In genomic region chr11:111944651-111945051, GRCh38 we compare ENCODE assay signal across 10 cellular contexts. TPM values are rescaled to one million over a fixed set of nuclear protein-coding genes. Genes with fewer than 3 reads are reported as not detected.
DNase-seq lines count a peak whose midpoint lies in the region; ATAC-seq and TF ChIP-seq lines count a peak whose summit lies in the region.
"Had no signal": no experiment of that assay in that cellular context is flagged by ENCODE, and none has a peak within 500 bp of the region (broad histone marks: within the 10 kb centered on the region; RNA-seq: fewer than 3 reads in every experiment).

No MANE protein-coding gene starts in this region.

- no peak for ATAC-seq in HG03354 (IDR thresholded peaks at IDR 0.05; ENCODE audit: poor library complexity, severe bottlenecking, unreplicated experiment)

- no peaks in the 10 kb centered on the region for H3K27me3 Mint-ChIP-seq in activated naive CD4-positive, alpha-beta T cell treated with anti-CD3 and anti-CD28 coated beads for 36 hours (ENCODE audit: low read depth)

- intact Hi-C loops in activated naive CD4-positive, alpha-beta T cell treated with anti-CD3 and anti-CD28 coated beads for 36 hours (cut with micrococcal nuclease): loop anchor here (1.0 to 2.0 kb wide), 2 partner anchors 12 to 18 kb away; no protein-coding TSS in a partner anchor
- intact Hi-C loops in tibial artery (cut with DNase I; ENCODE audit: low total_unique reads): no loop called here

- peaks cover 1% of the 10 kb centered on the region for H3K36me3 Mint-ChIP-seq in activated naive CD4-positive, alpha-beta T cell treated with anti-CD3 and anti-CD28 coated beads for 36 hours (ENCODE audit: low read depth)
- H3K36me3 Mint-ChIP-seq: CD4-positive, alpha-beta memory T cell had no signal

- peak overlapping the region; percentile 56 for H3K4me3 ChIP-seq in adipocyte (ENCODE audit: low read length)
- H3K4me3 ChIP-seq in tibial artery: peak overlapping the region; percentile 1 to 6
- H3K4me3 ChIP-seq: heart right ventricle had no signal

- peak overlapping the region; percentile 82 for H3K27ac Mint-ChIP-seq in activated naive CD4-positive, alpha-beta T cell treated with anti-CD3 and anti-CD28 coated beads for 36 hours

- H3K27ac ChIP-seq in tibial artery: peak overlapping the region; percentile 69 to 72

- peaks cover 22% of the 10 kb centered on the region for H3K4me1 Mint-ChIP-seq in activated naive CD4-positive, alpha-beta T cell treated with anti-CD3 and anti-CD28 coated beads for 36 hours (ENCODE audit: low read depth)

- H3K27me3 ChIP-seq in adipocyte (replicated peaks; ENCODE audit: control insufficient read depth, insufficient read depth, low read length): no peaks in the 10 kb centered on the region
- no peaks in the 10 kb centered on the region for H3K27me3 ChIP-seq in tibial artery
- H3K27me3 ChIP-seq: heart right ventricle had no signal

- peak overlapping the region; percentile 59 for H3K9ac ChIP-seq in adipocyte (ENCODE audit: low read length)

- H3K4me1 ChIP-seq in adipocyte (ENCODE audit: control insufficient read depth, insufficient read depth, low read length) (peaks cover 42% of the 10 kb centered on the region), tibial artery (peaks cover 0 to 35% (median 20%) of the 10 kb centered on the region in 4 donors)

- H3K36me3 ChIP-seq in adipocyte (ENCODE audit: control insufficient read depth, insufficient read depth, low read length, severe bottlenecking) (no peaks in the 10 kb centered on the region), tibial artery (no peaks in the 10 kb centered on the region)
- H3K36me3 ChIP-seq: heart right ventricle had no signal

- no peak for TF ChIP-seq CTCF in tibial artery (IDR thresholded peaks at IDR 0.05)

- H3K4me3 Mint-ChIP-seq in activated naive CD4-positive, alpha-beta T cell treated with anti-CD3 and anti-CD28 coated beads for 36 hours: no peak overlapping the region
- H3K4me3 Mint-ChIP-seq: CD4-positive, alpha-beta memory T cell had no signal

- DNase-seq in activated naive CD4-positive, alpha-beta T cell treated with anti-CD3 and anti-CD28 coated beads for 36 hours: no peak
- no peak for DNase-seq in activated naive CD4-positive, alpha-beta T cell (lab: John Stamatoyannopoulos, UW)
- DNase-seq in adipocyte (ENCODE audit: low read depth): peak; percentile 79
- peak; percentile 97 for DNase-seq in iris pigment epithelial cell (ENCODE audit: low read depth)
- no peak for DNase-seq in tibial artery
- no peak for DNase-seq in SIG-M5 (lab: John Stamatoyannopoulos, UW)
- DNase-seq in NCI-H146 treated with DMSO at 0.1 percent for 48 hours (lab: John Stamatoyannopoulos, UW; ENCODE audit: unreplicated experiment): no peak
- DNase-seq: CD4-positive, alpha-beta memory T cell; heart right ventricle had no signal

- CTCF ChIA-PET in activated naive CD4-positive, alpha-beta T cell treated with anti-CD3 and anti-CD28 coated beads for 36 hours (lab: Charles Lee): interaction anchor here (1.5 to 9.2 kb wide), 3 partner anchors 9 to 37 kb away, joined by 5 to 53 read pairs (median 8); no protein-coding TSS in a partner anchor

- no peaks in the 10 kb centered on the region for H3K9me3 Mint-ChIP-seq in activated naive CD4-positive, alpha-beta T cell treated with anti-CD3 and anti-CD28 coated beads for 36 hours
- H3K9me3 Mint-ChIP-seq: CD4-positive, alpha-beta memory T cell had no signal

- no peaks in the 10 kb centered on the region for H3K9me3 ChIP-seq in adipocyte (ENCODE audit: control insufficient read depth, low read length)
- no peaks in the 10 kb centered on the region for H3K9me3 ChIP-seq in tibial artery
- H3K9me3 ChIP-seq: heart right ventricle had no signal

RNA-seq across cellular contexts. Expression of gene DIXDC1, which starts 7.5 kb away (rescaled TPM):
- total RNA-seq in activated naive CD4-positive, alpha-beta T cell treated with anti-CD3 and anti-CD28 coated beads for 36 hours: 1 to 10 TPM; 3.5 to 4.3 TPM

RNA-seq across cellular contexts. Expression of gene C11orf52, which starts 25.9 kb away (rescaled TPM):
- not detected for total RNA-seq in activated naive CD4-positive, alpha-beta T cell treated with anti-CD3 and anti-CD28 coated beads for 36 hours
- total RNA-seq: CD4-positive, alpha-beta memory T cell had no signal

RNA-seq across cellular contexts. Expression of gene HSPB2, which starts 32.1 kb away (rescaled TPM):
- total RNA-seq in activated naive CD4-positive, alpha-beta T cell treated with anti-CD3 and anti-CD28 coated beads for 36 hours: not detected
- total RNA-seq: CD4-positive, alpha-beta memory T cell had no signal

RNA-seq across cellular contexts. Expression of gene CRYAB, which starts 33.1 kb away (rescaled TPM):
- total RNA-seq in activated naive CD4-positive, alpha-beta T cell treated with anti-CD3 and anti-CD28 coated beads for 36 hours: not detected
- total RNA-seq: CD4-positive, alpha-beta memory T cell had no signal

Comparison
In these comparisons a context has a peak if more than half of its experiments do, and no peak if none do; other contexts are left out.
1. DNase-seq: peak in adipocyte (single experiment) and iris pigment epithelial cell (single experiment); none in activated naive CD4-positive, alpha-beta T cell treated with anti-CD3 and anti-CD28 coated beads for 36 hours (single experiment), activated naive CD4-positive, alpha-beta T cell (0 of 4), tibial artery (0 of 2), SIG-M5 (single experiment) and NCI-H146 treated with DMSO at 0.1 percent for 48 hours (single experiment).